In genomic region chr5:119411935-119412623, GRCh38 we compare ENCODE assay signal across 8 cellular contexts. TPM values are rescaled to one million over a fixed set of nuclear protein-coding genes. Genes with fewer than 3 reads are reported as not detected.
DNase-seq lines count a peak whose midpoint lies in the region; ATAC-seq and TF ChIP-seq lines count a peak whose summit lies in the region.

No MANE protein-coding gene starts in this region.

- TF ChIP-seq POLR2A in esophagus muscularis mucosa (IDR thresholded peaks at IDR 0.05; ENCODE audit: low read depth), result no peak

- peak overlapping the region; percentile 74 to 83 (median 79) for H3K27ac ChIP-seq in esophagus muscularis mucosa (replicated peaks in 1 of 4)
- H3K27ac ChIP-seq in mucosa of rectum (ENCODE audit: low read depth in 2 of 2, low read length in 2 of 2), result peak overlapping the region in 1 of 2 donors; percentile 1
- H3K27ac ChIP-seq in thymus (ENCODE audit: low read depth), result no peak overlapping the region

- DNase-seq in DMS 273 treated with DMSO at 0.1 percent for 48 hours (lab: John Stamatoyannopoulos, UW), result peak; percentile 71
- peak; percentile 92 for DNase-seq in HT-29 (ENCODE audit: low spot score)
- DNase-seq in NOMO-1 treated with dmso at 0.1 percent for 144 hours (lab: John Stamatoyannopoulos, UW; ENCODE audit: unreplicated experiment), result peak; percentile 53
- DNase-seq in activated T-cell treated with anti-CD3 and anti-CD28 coated beads for 24 hours (ENCODE audit: low read depth), result peak; percentile 41
- no peak for DNase-seq in esophagus muscularis mucosa (ENCODE audit: extremely low spot score)

- TF ChIP-seq CTCF in esophagus muscularis mucosa (IDR thresholded peaks at IDR 0.05), result peak; percentile 88 to 97 (median 89)

- H3K9ac ChIP-seq in mucosa of rectum (ENCODE audit: low read depth in 1 of 2, low read length in 2 of 2), result peak overlapping the region; percentile 35 to 47

- no peaks in the 10 kb centered on the region for H3K9me3 ChIP-seq in esophagus muscularis mucosa
- H3K9me3 ChIP-seq in mucosa of rectum (ENCODE audit: control insufficient read depth in 2 of 2, low read length in 2 of 2), result no peaks in the 10 kb centered on the region
- H3K9me3 ChIP-seq in thymus (ENCODE audit: control insufficient read depth), result no peaks in the 10 kb centered on the region

- H3K27me3 ChIP-seq in esophagus muscularis mucosa (no peaks in the 10 kb centered on the region), mucosa of rectum (ENCODE audit: control insufficient read depth in 2 of 2, insufficient read depth in 2 of 2, low read length in 2 of 2) (no peaks in the 10 kb centered on the region), thymus (ENCODE audit: control insufficient read depth, insufficient read depth) (no peaks in the 10 kb centered on the region)

- ATAC-seq in GM21360 (IDR thresholded peaks at IDR 0.05; ENCODE audit: unreplicated experiment), result peak; percentile 60

- H3K36me3 ChIP-seq in esophagus muscularis mucosa, result no peaks in the 10 kb centered on the region
- no peaks in the 10 kb centered on the region for H3K36me3 ChIP-seq in mucosa of rectum (ENCODE audit: control insufficient read depth in 2 of 2, insufficient read depth in 2 of 2, low read length in 2 of 2)
- H3K36me3 ChIP-seq in thymus (ENCODE audit: control insufficient read depth, insufficient read depth), result no peaks in the 10 kb centered on the region

- WGBS in esophagus muscularis mucosa, result 5% methylated on average over 13 of the region's 13 CpGs
- WGBS in thymus, result 17% methylated on average over 13 of the region's 13 CpGs

- H3K4me1 ChIP-seq in esophagus muscularis mucosa, result peaks cover 8 to 23% (median 20%) of the 10 kb centered on the region in 4 donors
- no peaks in the 10 kb centered on the region for H3K4me1 ChIP-seq in mucosa of rectum (ENCODE audit: control insufficient read depth in 2 of 2, insufficient read depth in 2 of 2, low read length in 2 of 2)
- peaks cover 12% of the 10 kb centered on the region for H3K4me1 ChIP-seq in thymus (ENCODE audit: control insufficient read depth, insufficient read depth, low read length)

- peak overlapping the region; percentile 51 to 66 (median 58) for H3K4me3 ChIP-seq in esophagus muscularis mucosa
- H3K4me3 ChIP-seq in mucosa of rectum (ENCODE audit: low read length in 2 of 2), result peak overlapping the region; percentile 51 to 81
- peak overlapping the region; percentile 50 for H3K4me3 ChIP-seq in thymus (ENCODE audit: low read length)

- no peak for TF ChIP-seq EP300 in esophagus muscularis mucosa (IDR thresholded peaks at IDR 0.05)

- intact Hi-C loops in esophagus muscularis mucosa (cut with DNase I), result loop anchor here (5.0 to 10.0 kb wide), 5 partner anchors 55 to 425 kb away; partner anchors contain the start of genes DMXL1, DTWD2 and TNFAIP8

RNA-seq across cellular contexts. Expression of gene HSD17B4, which starts 40.2 kb away (rescaled TPM):
- 156 and 167 TPM in 2 replicates for total RNA-seq in HT-29 (2014; rRNA removed; shearing (Covaris generic))
- total RNA-seq in esophagus muscularis mucosa, result 10 to 100 TPM; 71.6 to 90.6 (median 86.2) TPM
- polyA plus RNA-seq in thymus, result 178 TPM

RNA-seq across cellular contexts. Expression of gene TNFAIP8, which starts 56.3 kb away (rescaled TPM):
- 10.7 and 13.3 TPM in 2 replicates for total RNA-seq in HT-29 (2014; rRNA removed; shearing (Covaris generic))
- total RNA-seq in esophagus muscularis mucosa, result 10 to 100 TPM; 20.2 to 26.2 (median 22.5) TPM
- 94.1 TPM for polyA plus RNA-seq in thymus
